ENCODE assay signal across 9 cellular contexts in the genomic region with DNA sequence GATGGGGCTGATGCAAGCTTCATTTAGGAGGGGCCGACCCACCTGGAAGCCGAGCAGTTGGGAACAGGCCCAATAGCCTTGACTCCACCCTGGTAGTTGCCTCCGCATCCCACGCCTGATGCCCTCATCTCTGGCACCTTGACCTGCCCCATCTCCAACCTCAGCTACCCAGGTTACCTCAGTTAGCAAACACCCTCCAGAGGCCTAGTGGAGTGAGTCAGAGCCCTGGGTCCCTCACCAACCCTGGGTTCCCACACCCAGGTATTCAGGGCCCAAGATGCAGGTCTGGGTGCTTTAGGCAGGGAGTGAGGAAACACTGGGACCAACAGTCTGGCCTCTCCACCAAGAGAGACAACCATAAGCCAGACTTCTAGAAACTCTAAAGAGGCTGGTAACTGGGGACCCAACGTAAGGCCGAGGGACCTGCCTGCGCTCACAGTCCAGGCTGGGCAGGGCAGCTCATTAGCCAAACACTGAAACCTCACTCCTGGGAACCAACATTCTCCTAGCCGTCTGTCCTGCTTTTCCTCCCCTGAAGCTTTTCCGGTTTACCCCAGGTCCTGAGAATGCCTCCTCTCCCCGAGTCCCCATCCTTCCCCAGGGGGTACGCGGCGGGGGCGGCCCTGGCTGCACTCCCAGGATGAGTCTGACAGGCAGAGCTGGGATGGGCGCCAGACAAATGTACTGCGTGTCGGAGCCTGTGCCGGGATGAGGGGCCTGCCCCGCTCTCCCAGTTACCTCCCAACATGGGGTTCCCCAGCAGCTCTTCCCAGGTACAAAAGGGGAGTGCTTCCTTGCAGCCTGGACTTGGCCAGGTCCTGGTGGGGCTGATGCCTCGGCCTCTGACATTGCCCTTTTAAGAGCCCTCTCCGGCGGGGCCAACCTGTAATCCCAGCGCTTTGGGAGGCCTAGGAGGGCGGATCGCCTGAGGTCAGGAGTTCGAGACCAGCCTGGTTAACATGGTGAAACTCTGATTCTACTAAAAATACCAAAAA. TPM values are rescaled to one million over a fixed set of nuclear protein-coding genes. Genes with fewer than 3 reads are reported as not detected.
DNase-seq lines count a peak whose midpoint lies in the region; ATAC-seq and TF ChIP-seq lines count a peak whose summit lies in the region.
"Had no signal": no experiment of that assay in that cellular context is flagged by ENCODE, and none has a peak within 500 bp of the region (broad histone marks: within the 10 kb centered on the region; RNA-seq: fewer than 3 reads in every experiment).

No MANE protein-coding gene starts in this region.

- H3K36me3 ChIP-seq in breast epithelium (peaks cover 14% of the 10 kb centered on the region), testis (ENCODE audit: low read depth, missing control alignments) (no peaks in the 10 kb centered on the region)

- no peak for TF ChIP-seq POLR2A in NB4 (IDR thresholded peaks at IDR 0.05; ENCODE audit: extremely low read depth, insufficient read length)
- TF ChIP-seq POLR2A in breast epithelium (IDR thresholded peaks at IDR 0.05), result no peak
- no peak for TF ChIP-seq POLR2A in testis (IDR thresholded peaks at IDR 0.05)

- DNase-seq in DMS 273 (lab: John Stamatoyannopoulos, UW; ENCODE audit: unreplicated experiment) (peak; percentile 88), NB4 (ENCODE audit: low read depth) (peak; percentile 40), breast epithelium (ENCODE audit: low spot score in 2 of 2) (peak; percentile 80 to 85), kidney tubule cell (ENCODE audit: low spot score) (peak; percentile 55), testis (peak; percentile 78)

- H3K4me3 ChIP-seq in NB4 (ENCODE audit: low read depth, low read length) (no peak overlapping the region), breast epithelium (peak overlapping the region in 2 of 3 donors; percentile 2 to 43), testis (no peak overlapping the region)
- H3K4me3 ChIP-seq: cardiac muscle cell had no signal

- 11 to 27% methylated on average over 14 to 26 of the region's 26 CpGs for WGBS in testis, 2 donors

- intact Hi-C loops in breast epithelium (cut with DNase I; ENCODE audit: low total_unique reads) (no loop called here), testis (cut with DNase I; ENCODE audit: low total_unique reads) (no loop called here)

- H3K4me1 ChIP-seq in breast epithelium, result no peaks in the 10 kb centered on the region
- peaks cover 29% of the 10 kb centered on the region for H3K4me1 ChIP-seq in testis

- H3K9me3 ChIP-seq in breast epithelium (no peaks in the 10 kb centered on the region), testis (no peaks in the 10 kb centered on the region)

- peak overlapping the region; percentile 76 to 78 for H3K27ac ChIP-seq in breast epithelium
- H3K27ac ChIP-seq in testis, result peak overlapping the region; percentile 8 to 68
- H3K27ac ChIP-seq: cardiac muscle cell had no signal

- H3K27me3 ChIP-seq in breast epithelium (no peaks in the 10 kb centered on the region), testis (no peaks in the 10 kb centered on the region)
- H3K27me3 ChIP-seq: cardiac muscle cell had no signal

- no peak for TF ChIP-seq CTCF in NB4 (IDR thresholded peaks at IDR 0.05; ENCODE audit: low read depth, low read length)
- no peak for TF ChIP-seq CTCF in breast epithelium (IDR thresholded peaks at IDR 0.05)
- TF ChIP-seq CTCF in testis (IDR thresholded peaks at IDR 0.05), result no peak

- ATAC-seq in GM21717 (IDR thresholded peaks at IDR 0.05; ENCODE audit: unreplicated experiment) (no peak), GM18498 (IDR thresholded peaks at IDR 0.05; ENCODE audit: unreplicated experiment) (no peak), HG03571 (IDR thresholded peaks at IDR 0.05; ENCODE audit: unreplicated experiment) (no peak)

RNA-seq across cellular contexts. Expression of a gene that starts 8.9 kb away (rescaled TPM):
- total RNA-seq in breast epithelium (10 to 100 TPM in 2 of 3 donors, 1 to 10 TPM in 1; 1.3 to 19.5 (median 13.8) TPM), testis (100 to 1,000 TPM; 107 to 140 TPM)
- polyA plus RNA-seq in testis (ENCODE audit: insufficient read depth, low read depth, low replicate concordance), result 59.6 TPM

RNA-seq across cellular contexts. Expression of a gene that starts 26.7 kb away (rescaled TPM):
- total RNA-seq in breast epithelium, result 100 to 1,000 TPM; 146 to 172 (median 161) TPM
- total RNA-seq in testis, result 100 to 1,000 TPM; 112 to 149 TPM
- polyA plus RNA-seq in testis (ENCODE audit: insufficient read depth, low read depth, low replicate concordance), result 132 TPM

RNA-seq across cellular contexts. Expression of a gene that starts 42.5 kb away (rescaled TPM):
- 1 to 10 TPM; 4.2 to 5.9 (median 4.3) TPM for total RNA-seq in breast epithelium
- total RNA-seq in testis, result 10 to 100 TPM; 34.0 to 48.9 TPM
- polyA plus RNA-seq in testis (ENCODE audit: insufficient read depth, low read depth, low replicate concordance), result 24.0 TPM

Comparison
In these comparisons a context has a peak if more than half of its experiments do, and no peak if none do; other contexts are left out.
1. H3K4me3 ChIP-seq: peak in breast epithelium (2 of 3); none in NB4 (single experiment) and testis (0 of 2).
2. RNA of a gene that starts 8.9 kb away (total RNA-seq): 107 to 140 TPM in testis; 1.3 to 19.5 TPM in breast epithelium; every median in the first group is over 4 times any median in the second.
3. RNA of a gene that starts 42.5 kb away (total RNA-seq): 34.0 to 48.9 TPM in testis; 4.2 to 5.9 TPM in breast epithelium; every median in the first group is over 4 times any median in the second.
4. Peak in every context shown above with its lines, with median percentiles within 50 percentile points of each other: DNase-seq.